16 cellular contexts compared by ENCODE assay signal in the genomic region with DNA sequence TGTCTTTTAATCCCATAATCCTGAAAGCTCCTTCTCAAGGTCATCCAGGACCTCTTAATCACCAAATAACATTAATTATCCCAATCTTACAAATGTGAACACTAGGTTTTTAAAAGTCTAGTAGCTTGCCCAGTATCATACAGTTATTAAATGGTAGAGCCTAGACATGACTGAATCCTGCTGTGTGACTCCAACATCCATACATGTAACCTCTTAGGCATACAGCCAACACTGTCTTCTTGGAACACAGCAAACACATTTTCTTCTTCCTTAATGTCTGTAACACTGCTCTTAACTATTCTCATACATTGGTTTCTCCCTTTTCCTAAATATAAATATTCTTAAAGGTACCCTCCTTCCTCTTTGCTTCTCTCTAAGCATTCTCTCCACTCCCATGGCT.
"Had no signal": no experiment of that assay in that cellular context is flagged by ENCODE, and none has a peak within 500 bp of the region (broad histone marks: within the 10 kb centered on the region; RNA-seq: fewer than 3 reads in every experiment).

No MANE protein-coding gene starts in this region.

- H3K4me1 ChIP-seq: esophagus muscularis mucosa, gastrocnemius medialis, heart left ventricle, lower lobe of right lung, transverse colon, vagina had no signal

- H3K4me3 ChIP-seq: esophagus muscularis mucosa, gastrocnemius medialis, heart left ventricle, lower lobe of right lung, ovary, transverse colon, vagina had no signal

- H3K4me1 Mint-ChIP-seq: activated naive CD8-positive, alpha-beta T cell treated with anti-CD3 and anti-CD28 coated beads, Interleukin-2, amount 50 U/mL, for 24 hours; activated T-helper 17 cell treated with anti-CD3 and anti-CD28 coated beads, Interleukin-2, amount 50 U/mL, for 72 hours; stimulated activated naive B cell treated with anti-CD40 and anti-IgM and Interleukin-4, amounts not matched to agents 10 μg/mL and 1 μg/mL and 100 μg/mL, for 72 hours had no signal

- H3K27me3 Mint-ChIP-seq: activated naive CD8-positive, alpha-beta T cell treated with anti-CD3 and anti-CD28 coated beads, Interleukin-2, amount 50 U/mL, for 24 hours; activated T-helper 17 cell treated with anti-CD3 and anti-CD28 coated beads, Interleukin-2, amount 50 U/mL, for 72 hours; stimulated activated naive B cell treated with anti-CD40 and anti-IgM and Interleukin-4, amounts not matched to agents 10 μg/mL and 1 μg/mL and 100 μg/mL, for 72 hours had no signal

- H3K36me3 ChIP-seq: esophagus muscularis mucosa, gastrocnemius medialis, heart left ventricle, lower lobe of right lung, ovary, transverse colon, vagina had no signal

- H3K27ac Mint-ChIP-seq: activated naive CD8-positive, alpha-beta T cell treated with anti-CD3 and anti-CD28 coated beads, Interleukin-2, amount 50 U/mL, for 24 hours; activated T-helper 17 cell treated with anti-CD3 and anti-CD28 coated beads, Interleukin-2, amount 50 U/mL, for 72 hours; stimulated activated naive B cell treated with anti-CD40 and anti-IgM and Interleukin-4, amounts not matched to agents 10 μg/mL and 1 μg/mL and 100 μg/mL, for 72 hours had no signal

- H3K27ac ChIP-seq: esophagus muscularis mucosa, gastrocnemius medialis, heart left ventricle, lower lobe of right lung, ovary, transverse colon, vagina had no signal

- H3K27me3 ChIP-seq: esophagus muscularis mucosa, gastrocnemius medialis, heart left ventricle, ovary, transverse colon, vagina had no signal

- H3K9me3 ChIP-seq: esophagus muscularis mucosa, gastrocnemius medialis, heart left ventricle, lower lobe of right lung, ovary, transverse colon, vagina had no signal

- DNase-seq: activated CD4-positive, alpha-beta T cell treated with anti-CD3 and anti-CD28 coated beads, Interleukin-2, amount 50 U/mL, for 1 hour; activated CD8-positive, alpha-beta memory T cell treated with anti-CD3 and anti-CD28 coated beads for 24 hours; activated naive CD4-positive, alpha-beta T cell treated with Interleukin-2 at 50 U/mL for 16 hours; activated naive CD8-positive, alpha-beta T cell treated with anti-CD3 and anti-CD28 coated beads, Interleukin-2, amount 50 U/mL, for 24 hours; gastrocnemius medialis; heart left ventricle; left cardiac atrium; lower lobe of right lung; midbrain; ovary; stimulated activated naive B cell treated with anti-CD40 and anti-IgM and Interleukin-4, amounts not matched to agents 10 μg/mL and 1 μg/mL and 100 μg/mL, for 72 hours; transverse colon had no signal

- H3K9me3 Mint-ChIP-seq: activated naive CD8-positive, alpha-beta T cell treated with anti-CD3 and anti-CD28 coated beads, Interleukin-2, amount 50 U/mL, for 24 hours; activated T-helper 17 cell treated with anti-CD3 and anti-CD28 coated beads, Interleukin-2, amount 50 U/mL, for 72 hours; stimulated activated naive B cell treated with anti-CD40 and anti-IgM and Interleukin-4, amounts not matched to agents 10 μg/mL and 1 μg/mL and 100 μg/mL, for 72 hours had no signal

- H3K4me3 Mint-ChIP-seq: activated naive CD8-positive, alpha-beta T cell treated with anti-CD3 and anti-CD28 coated beads, Interleukin-2, amount 50 U/mL, for 24 hours; activated T-helper 17 cell treated with anti-CD3 and anti-CD28 coated beads, Interleukin-2, amount 50 U/mL, for 72 hours; stimulated activated naive B cell treated with anti-CD40 and anti-IgM and Interleukin-4, amounts not matched to agents 10 μg/mL and 1 μg/mL and 100 μg/mL, for 72 hours had no signal

- ATAC-seq: activated CD4-positive, CD25-positive, alpha-beta regulatory T cell treated with anti-CD3 and anti-CD28 coated beads, Interleukin-2, amount 50 U/mL, for 24 hours; activated naive CD8-positive, alpha-beta T cell treated with anti-CD3 and anti-CD28 coated beads, Interleukin-2, amount 50 U/mL, for 24 hours; activated T-helper 17 cell treated with anti-CD3 and anti-CD28 coated beads, Interleukin-2, amount 50 U/mL, for 72 hours; gastrocnemius medialis; heart left ventricle; left cardiac atrium; lower lobe of right lung; stimulated activated naive B cell treated with anti-CD40 and anti-IgM and Interleukin-4, amounts not matched to agents 10 μg/mL and 1 μg/mL and 100 μg/mL, for 72 hours had no signal
